In the genomic region with DNA sequence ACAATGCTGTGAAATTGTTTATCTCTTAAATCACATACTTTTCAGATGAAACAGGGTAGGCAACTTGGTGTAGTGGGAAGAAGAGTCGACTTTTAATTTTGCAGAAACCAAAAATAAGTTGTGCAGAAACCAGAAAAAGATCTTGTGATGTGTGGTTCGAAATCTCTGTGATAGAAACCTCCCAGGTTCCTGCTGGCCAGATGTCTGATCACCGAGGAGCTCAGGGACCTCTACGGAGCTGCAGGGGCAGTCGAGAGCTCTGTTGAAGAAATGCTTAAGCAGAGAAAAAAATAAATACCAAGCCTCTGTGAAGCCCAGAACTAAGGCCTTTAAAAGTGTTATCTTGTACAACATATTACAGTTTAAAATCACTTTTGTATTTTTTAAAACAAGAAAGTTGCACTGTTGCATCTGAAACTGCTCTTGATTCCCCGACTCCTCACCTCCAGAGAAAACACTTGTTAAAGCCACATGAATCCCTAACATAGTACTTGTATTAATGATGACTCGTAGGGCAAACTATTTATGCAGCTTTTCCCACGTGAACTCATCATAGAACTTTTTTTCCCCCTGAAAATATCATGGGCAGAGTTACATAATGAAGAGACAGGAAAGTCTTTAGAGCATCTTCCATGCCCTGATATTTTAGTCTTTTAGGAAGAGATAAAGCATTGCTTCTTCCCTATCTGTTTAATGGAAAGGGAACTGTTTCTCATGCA, we compare ENCODE assay signal across 12 cellular contexts. TPM values are rescaled to one million over a fixed set of nuclear protein-coding genes. Genes with fewer than 3 reads are reported as not detected.
DNase-seq lines count a peak whose midpoint lies in the region; ATAC-seq and TF ChIP-seq lines count a peak whose summit lies in the region.
"Had no signal": no experiment of that assay in that cellular context is flagged by ENCODE, and none has a peak within 500 bp of the region (broad histone marks: within the 10 kb centered on the region; RNA-seq: fewer than 3 reads in every experiment).

No MANE protein-coding gene starts in this region.

- H2AFZ ChIP-seq in OCI-LY7 (ENCODE audit: low read length): no peak overlapping the region

- no peaks in the 10 kb centered on the region for H3K9me2 ChIP-seq in OCI-LY7 (ENCODE audit: insufficient read depth, low read length)

- H3K4me3 ChIP-seq in OCI-LY7 (ENCODE audit: low read depth, low read length, poor library complexity, severe bottlenecking) (no peak overlapping the region), left lung (no peak overlapping the region)
- H3K4me3 ChIP-seq: coronary artery, HAP-1 had no signal

- H3K36me3 ChIP-seq in OCI-LY7 (ENCODE audit: insufficient read depth, low read length) (peaks cover 81% of the 10 kb centered on the region), left lung (peaks cover 0 to 47% of the 10 kb centered on the region in 2 donors)
- H3K36me3 ChIP-seq: HAP-1 had no signal

- no peak for TF ChIP-seq CTCF in OCI-LY7 (conservative IDR thresholded peaks at IDR 0.05; ENCODE audit: low read length)
- TF ChIP-seq CTCF in left lung (IDR thresholded peaks at IDR 0.05): no peak

- H3K4me2 ChIP-seq in OCI-LY7 (ENCODE audit: low read length): no peak overlapping the region

- POLR2A ChIA-PET in OCI-LY7 (lab: Charles Lee): interaction anchor here (0.7 to 2.0 kb wide), 2 partner anchors 16 to 43 kb away, joined by 3 to 7 read pairs; no protein-coding TSS in a partner anchor

- no peaks in the 10 kb centered on the region for H3K27me3 ChIP-seq in left lung

- peak; percentile 63 for DNase-seq in ELR (ENCODE audit: low read depth)
- DNase-seq in OCI-LY7 (ENCODE audit: low spot score): no peak
- DNase-seq in left lung: no peak
- DNase-seq in HUDEP-2 (lab: John Stamatoyannopoulos, UW; ENCODE audit: unreplicated experiment in 76 of 76): no peak
- DNase-seq in glomerular visceral epithelial cell (ENCODE audit: extremely low spot score): no peak
- no peak for DNase-seq in substantia nigra (lab: John Stamatoyannopoulos, UW)
- DNase-seq: activated CD4-positive, CD25-positive, alpha-beta regulatory T cell treated with anti-CD3 and anti-CD28 coated beads, Interleukin-2, amount 50 U/mL, for 72 hours; retina had no signal

- no TSS peak for BruUV-seq in OCI-LY7 (replicated peaks; lab: Mats Ljungman, UMichigan)

- H3K4me1 ChIP-seq in OCI-LY7 (ENCODE audit: insufficient read depth, low read length, poor library complexity, severe bottlenecking) (peaks cover 43% of the 10 kb centered on the region), left lung (no peaks in the 10 kb centered on the region)
- H3K4me1 ChIP-seq: HAP-1 had no signal

- no peaks in the 10 kb centered on the region for H3K79me2 ChIP-seq in OCI-LY7 (ENCODE audit: insufficient read depth, low read depth, low read length)

- H4K20me1 ChIP-seq in OCI-LY7 (ENCODE audit: insufficient read depth, low read length): no peaks in the 10 kb centered on the region

- H3K27ac ChIP-seq in OCI-LY7 (ENCODE audit: low read depth, low read length, poor library complexity, severe bottlenecking) (peak overlapping the region; percentile 20), left lung (no peak overlapping the region), substantia nigra (ENCODE audit: low read depth, low read length, poor library complexity, severe bottlenecking) (no peak overlapping the region)
- H3K27ac ChIP-seq: coronary artery had no signal

- intact Hi-C loops in OCI-LY7 (cut with micrococcal nuclease; ENCODE audit: unreplicated experiment) (no loop called here), left lung (cut with DNase I) (no loop called here)

- CTCF ChIA-PET in OCI-LY7 (lab: Charles Lee; ENCODE audit: unreplicated experiment): no interaction called here

- peak; percentile 46 for ATAC-seq in GM21423 (IDR thresholded peaks at IDR 0.05; ENCODE audit: unreplicated experiment)
- peak; percentile 27 for ATAC-seq in left lung
- ATAC-seq in HG03139 (IDR thresholded peaks at IDR 0.05; ENCODE audit: unreplicated experiment): no peak

- H3K9me3 ChIP-seq in OCI-LY7 (ENCODE audit: low read length) (no peaks in the 10 kb centered on the region), left lung (no peaks in the 10 kb centered on the region)
- H3K9me3 ChIP-seq: HAP-1 had no signal

RNA-seq across cellular contexts. Expression of a gene that starts 51.3 kb away (rescaled TPM):
- total RNA-seq in OCI-LY7 (2014; rRNA removed; shearing (Covaris generic)): not detected in 2 replicates
- total RNA-seq in OCI-LY7 (2022) (not detected in 2 replicates), left lung (under 1 TPM in 1 of 2 donors, not detected in 1; 0.76 TPM)
